In genomic region chr4:54233697-54234496, GRCh38 we compare ENCODE assay signal across 8 cellular contexts. TPM values are rescaled to one million over a fixed set of nuclear protein-coding genes. Genes with fewer than 3 reads are reported as not detected.
DNase-seq lines count a peak whose midpoint lies in the region; ATAC-seq and TF ChIP-seq lines count a peak whose summit lies in the region.

No MANE protein-coding gene starts in this region.

- H3K36me3 Mint-ChIP-seq in activated naive CD4-positive, alpha-beta T cell treated with anti-CD3 and anti-CD28 coated beads, Interleukin-2, amount 50 U/mL, for 24 hours = no peaks in the 10 kb centered on the region
- peaks cover 12% of the 10 kb centered on the region for H3K36me3 Mint-ChIP-seq in osteocyte (ENCODE audit: unreplicated experiment)

- H3K36me3 ChIP-seq in SK-N-MC (ENCODE audit: insufficient read depth, low read length) (no peaks in the 10 kb centered on the region), tibial artery (no peaks in the 10 kb centered on the region)

- H3K27me3 Mint-ChIP-seq in activated naive CD4-positive, alpha-beta T cell treated with anti-CD3 and anti-CD28 coated beads, Interleukin-2, amount 50 U/mL, for 24 hours = peaks cover 35% of the 10 kb centered on the region
- no peaks in the 10 kb centered on the region for H3K27me3 Mint-ChIP-seq in osteocyte (ENCODE audit: unreplicated experiment)

- H3K27ac ChIP-seq in SK-N-MC = no peak overlapping the region
- H3K27ac ChIP-seq in tibial artery = peak overlapping the region; percentile 73 to 82

- H3K4me3 ChIP-seq in SK-N-MC (peak overlapping the region; percentile 78), tibial artery (peak overlapping the region; percentile 58 to 69)

- TF ChIP-seq CTCF in osteocyte (IDR thresholded peaks at IDR 0.05) (peak; percentile 92), tibial artery (IDR thresholded peaks at IDR 0.05) (peak; percentile 90 to 95)

- H3K4me3 Mint-ChIP-seq in activated naive CD4-positive, alpha-beta T cell treated with anti-CD3 and anti-CD28 coated beads, Interleukin-2, amount 50 U/mL, for 24 hours = peak overlapping the region; percentile 83
- H3K4me3 Mint-ChIP-seq in osteocyte (ENCODE audit: unreplicated experiment) = peak overlapping the region; percentile 84

- no peak overlapping the region for H3K27ac Mint-ChIP-seq in activated naive CD4-positive, alpha-beta T cell treated with anti-CD3 and anti-CD28 coated beads, Interleukin-2, amount 50 U/mL, for 24 hours
- H3K27ac Mint-ChIP-seq in osteocyte (ENCODE audit: unreplicated experiment) = peak overlapping the region; percentile 90

- peaks cover 15 to 53% (median 43%) of the 10 kb centered on the region in 4 donors for H3K4me1 ChIP-seq in tibial artery

- H3K9me3 Mint-ChIP-seq in activated naive CD4-positive, alpha-beta T cell treated with anti-CD3 and anti-CD28 coated beads, Interleukin-2, amount 50 U/mL, for 24 hours = no peaks in the 10 kb centered on the region
- H3K9me3 Mint-ChIP-seq in osteocyte (ENCODE audit: unreplicated experiment) = no peaks in the 10 kb centered on the region

- H3K9me3 ChIP-seq in SK-N-MC (ENCODE audit: low read depth, low read length) (no peaks in the 10 kb centered on the region), tibial artery (no peaks in the 10 kb centered on the region)

- DNase-seq in DMS 273 (lab: John Stamatoyannopoulos, UW; ENCODE audit: unreplicated experiment) = peak; percentile 87
- DNase-seq in Kasumi-1 (lab: John Stamatoyannopoulos, UW) = peak; percentile 99
- DNase-seq in SK-N-MC (ENCODE audit: low read depth, low spot score) = peak; percentile 57
- peak; percentile 66 to 94 (median 85) for DNase-seq in head of caudate nucleus
- DNase-seq in osteocyte (ENCODE audit: extremely low spot score, unreplicated experiment) = peak; percentile 91
- peak; percentile 77 to 88 for DNase-seq in tibial artery

- peaks cover 3 to 38% of the 10 kb centered on the region in 2 donors for H3K27me3 ChIP-seq in tibial artery

- H3K9ac ChIP-seq in SK-N-MC (ENCODE audit: insufficient read length) = no peak overlapping the region

- intact Hi-C loops in head of caudate nucleus (cut with DNase I) = loop anchor here (5.0 kb wide), 3 partner anchors 327 to 1212 kb away; no protein-coding TSS in a partner anchor
- intact Hi-C loops in tibial artery (cut with DNase I; ENCODE audit: low total_unique reads) = loop anchor here (5.0 to 10.0 kb wide), 3 partner anchors 132 to 1219 kb away; partner anchors contain the start of gene GSX2

- peaks cover 20% of the 10 kb centered on the region for H3K4me1 Mint-ChIP-seq in activated naive CD4-positive, alpha-beta T cell treated with anti-CD3 and anti-CD28 coated beads, Interleukin-2, amount 50 U/mL, for 24 hours
- H3K4me1 Mint-ChIP-seq in osteocyte (ENCODE audit: unreplicated experiment) = peaks cover 50% of the 10 kb centered on the region

- ATAC-seq in GM21529 (IDR thresholded peaks at IDR 0.05; ENCODE audit: unreplicated experiment) = peak; percentile 57

RNA-seq across cellular contexts. Expression of gene PDGFRA, which starts 4.8 kb away (rescaled TPM):
- total RNA-seq in osteocyte = 214 and 232 TPM in 2 replicates
